ENCODE assay signal across 14 cellular contexts in the genomic region with DNA sequence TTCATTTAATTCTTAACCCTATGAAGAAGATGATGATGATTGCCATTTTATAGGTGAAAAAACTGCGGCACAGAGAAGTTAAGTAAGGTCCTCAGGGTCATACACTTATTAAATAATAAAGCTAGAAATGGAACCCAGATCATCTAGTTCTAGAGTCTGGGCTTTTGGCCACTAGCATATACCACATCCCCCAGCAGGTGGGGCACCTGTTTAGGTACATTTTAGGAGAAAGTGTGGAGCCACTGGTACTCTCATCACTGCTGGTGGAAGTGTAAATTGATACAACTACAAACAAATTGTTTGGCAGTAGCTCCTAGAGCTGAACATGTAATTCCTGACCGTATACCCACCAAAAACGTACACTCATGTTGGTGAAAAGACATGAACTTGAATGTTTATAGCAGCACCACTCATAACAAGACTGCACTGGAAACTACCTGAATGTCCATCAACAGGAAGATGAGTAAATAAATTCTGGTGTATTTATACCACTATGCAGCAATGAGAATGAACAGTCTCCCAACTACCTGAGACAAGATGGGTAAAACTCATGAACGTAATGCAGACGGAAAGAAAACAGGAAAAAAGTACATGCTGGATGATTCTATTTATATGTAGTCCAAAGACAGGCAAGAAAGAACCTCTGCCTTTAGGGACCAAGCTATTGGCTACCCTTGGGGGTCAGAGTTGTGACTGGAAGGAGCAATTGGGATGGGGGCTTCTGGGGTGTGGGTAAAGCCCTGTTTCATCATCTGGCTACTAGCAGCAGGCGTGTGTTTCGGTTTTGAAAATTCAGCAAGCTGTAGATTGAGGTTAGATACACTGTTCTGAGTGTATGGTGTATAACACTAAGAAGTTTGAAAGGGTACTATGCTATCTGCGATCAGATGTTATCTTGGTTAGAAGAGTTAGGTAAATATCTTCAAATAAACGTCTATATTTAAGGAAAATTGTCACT.
A peak's percentile ranks its signal among the peaks of the same experiment; 100 is the strongest.
DNase-seq lines count a peak whose midpoint lies in the region; ATAC-seq and TF ChIP-seq lines count a peak whose summit lies in the region.
"Had no signal": no experiment of that assay in that cellular context is flagged by ENCODE, and none has a peak within 500 bp of the region (broad histone marks: within the 10 kb centered on the region; RNA-seq: fewer than 3 reads in every experiment).

No MANE protein-coding gene starts in this region.

- POLR2A ChIA-PET in activated CD4-positive, alpha-beta memory T cell treated with anti-CD3 and anti-CD28 coated beads for 36 hours (lab: Charles Lee) = interaction anchor here (0.6 kb wide), 1 partner anchor 188 kb away, joined by 3 read pairs; no protein-coding TSS in a partner anchor

- no peaks in the 10 kb centered on the region for H3K4me1 ChIP-seq in right atrium auricular region

- CTCF ChIA-PET in activated CD4-positive, alpha-beta memory T cell treated with anti-CD3 and anti-CD28 coated beads for 36 hours (lab: Charles Lee) = no interaction called here

- DNase-seq in GM12865 (ENCODE audit: low read depth) (peak; percentile 74), RKO (ENCODE audit: low spot score) (no peak), hypothalamus (lab: John Stamatoyannopoulos, UW) (no peak), right atrium auricular region (ENCODE audit: low spot score) (no peak), SHP77 treated with DMSO at 0.1 percent for 48 hours (lab: John Stamatoyannopoulos, UW) (no peak)
- DNase-seq in activated CD4-positive, alpha-beta memory T cell treated with anti-CD3 and anti-CD28 coated beads for 36 hours = no peak
- DNase-seq: effector CD4-positive, alpha-beta T cell; glutamatergic neuron; NCI-H1436 treated with DMSO at 0.1 percent for 48 hours had no signal

- H3K27ac Mint-ChIP-seq in activated CD4-positive, alpha-beta memory T cell treated with anti-CD3 and anti-CD28 coated beads for 36 hours = peak overlapping the region; percentile 16
- H3K27ac Mint-ChIP-seq: CD14-positive monocyte, progenitor cell of endocrine pancreas had no signal

- TF ChIP-seq CTCF in GM12865 (IDR thresholded peaks at IDR 0.05; ENCODE audit: insufficient read depth, low read depth, low read length, missing control alignments) (peak; percentile 14), right atrium auricular region (IDR thresholded peaks at IDR 0.05) (no peak)

- peak; percentile 53 for ATAC-seq in GM18909 (IDR thresholded peaks at IDR 0.05; ENCODE audit: poor library complexity, unreplicated experiment)
- ATAC-seq in HG02763 (IDR thresholded peaks at IDR 0.05; ENCODE audit: unreplicated experiment) = peak; percentile 52

- H3K9me3 ChIP-seq in right atrium auricular region = peaks cover 0 to 4% of the 10 kb centered on the region in 2 donors

- H3K36me3 ChIP-seq in right atrium auricular region = no peaks in the 10 kb centered on the region

- intact Hi-C loops in activated CD4-positive, alpha-beta memory T cell treated with anti-CD3 and anti-CD28 coated beads for 36 hours (cut with micrococcal nuclease) = no loop called here

- H3K27me3 Mint-ChIP-seq in activated CD4-positive, alpha-beta memory T cell treated with anti-CD3 and anti-CD28 coated beads for 36 hours = no peaks in the 10 kb centered on the region

- H3K4me3 ChIP-seq in GM12865 (ENCODE audit: low read depth, low read length) (peak overlapping the region; percentile 39), right atrium auricular region (no peak overlapping the region)
- H3K4me3 ChIP-seq: lung had no signal

- no peaks in the 10 kb centered on the region for H3K9me3 Mint-ChIP-seq in activated CD4-positive, alpha-beta memory T cell treated with anti-CD3 and anti-CD28 coated beads for 36 hours

- no peaks in the 10 kb centered on the region for H3K4me1 Mint-ChIP-seq in activated CD4-positive, alpha-beta memory T cell treated with anti-CD3 and anti-CD28 coated beads for 36 hours (ENCODE audit: low read depth)
- H3K4me1 Mint-ChIP-seq: CD14-positive monocyte had no signal

- H3K36me3 Mint-ChIP-seq in activated CD4-positive, alpha-beta memory T cell treated with anti-CD3 and anti-CD28 coated beads for 36 hours = no peaks in the 10 kb centered on the region
- H3K36me3 Mint-ChIP-seq: CD14-positive monocyte had no signal

- H3K27me3 ChIP-seq in right atrium auricular region = no peaks in the 10 kb centered on the region

- no peak overlapping the region for H3K27ac ChIP-seq in right atrium auricular region

- no peak overlapping the region for H3K4me3 Mint-ChIP-seq in activated CD4-positive, alpha-beta memory T cell treated with anti-CD3 and anti-CD28 coated beads for 36 hours
- H3K4me3 Mint-ChIP-seq: CD14-positive monocyte had no signal
